ENCODE assay signal across 28 cellular contexts in genomic region chr4:11263208-11263607, GRCh38.
"Had no signal": no experiment of that assay in that cellular context is flagged by ENCODE, and none has a peak within 500 bp of the region (broad histone marks: within the 10 kb centered on the region; RNA-seq: fewer than 3 reads in every experiment).

No MANE protein-coding gene starts in this region.

- H3K4me2 ChIP-seq: hepatocyte, neural progenitor cell had no signal

- H3K4me1 Mint-ChIP-seq: activated T-helper 17 cell treated with anti-CD3 and anti-CD28 coated beads, Interleukin-2, amount 50 U/mL, for 72 hours; central memory CD8-positive, alpha-beta T cell; stimulated activated naive B cell treated with anti-CD40 and anti-IgM and Interleukin-4, amounts not matched to agents 10 μg/mL and 1 μg/mL and 100 μg/mL, for 72 hours had no signal

- H3K27ac Mint-ChIP-seq: activated naive CD4-positive, alpha-beta T cell treated with anti-CD3 and anti-CD28 coated beads, Interleukin-2, amount 50 U/mL, for 72 hours; activated T-cell treated with anti-CD3 and anti-CD28 coated beads, Interleukin-2, amount 50 U/mL, for 24 hours; activated T-helper 17 cell treated with anti-CD3 and anti-CD28 coated beads, Interleukin-2, amount 50 U/mL, for 72 hours; naive thymus-derived CD8-positive, alpha-beta T cell; neural progenitor cell; progenitor cell of endocrine pancreas; stimulated activated naive B cell treated with anti-CD40 and anti-IgM and Interleukin-4, amounts not matched to agents 10 μg/mL and 1 μg/mL and 100 μg/mL, for 72 hours; type B pancreatic cell; WTC11 had no signal

- H3K36me3 Mint-ChIP-seq: type B pancreatic cell had no signal

- H3K4me3 ChIP-seq: ascending aorta, esophagus muscularis mucosa, hepatocyte, lower lobe of right lung, neural progenitor cell, testis had no signal

- H3K9me3 ChIP-seq: ascending aorta, esophagus muscularis mucosa, lower lobe of right lung, testis had no signal

- H3K79me2 ChIP-seq: hepatocyte had no signal

- H3K27me3 ChIP-seq: ascending aorta, esophagus muscularis mucosa, hepatocyte, neural progenitor cell, testis had no signal

- H3K4me3 Mint-ChIP-seq: activated T-cell treated with anti-CD3 and anti-CD28 coated beads, Interleukin-2, amount 50 U/mL, for 24 hours; activated T-helper 17 cell treated with anti-CD3 and anti-CD28 coated beads, Interleukin-2, amount 50 U/mL, for 72 hours; central memory CD8-positive, alpha-beta T cell; naive thymus-derived CD8-positive, alpha-beta T cell; neural progenitor cell; stimulated activated naive B cell treated with anti-CD40 and anti-IgM and Interleukin-4, amounts not matched to agents 10 μg/mL and 1 μg/mL and 100 μg/mL, for 72 hours; type B pancreatic cell; WTC11 had no signal

- H3K27me3 Mint-ChIP-seq: activated T-cell treated with anti-CD3 and anti-CD28 coated beads, Interleukin-2, amount 50 U/mL, for 24 hours; central memory CD8-positive, alpha-beta T cell; progenitor cell of endocrine pancreas; stimulated activated naive B cell treated with anti-CD40 and anti-IgM and Interleukin-4, amounts not matched to agents 10 μg/mL and 1 μg/mL and 100 μg/mL, for 72 hours; type B pancreatic cell had no signal

- DNase-seq: activated CD8-positive, alpha-beta memory T cell treated with anti-CD3 and anti-CD28 coated beads for 24 hours; activated CD8-positive, alpha-beta memory T cell treated with anti-CD3 and anti-CD28 coated beads, Interleukin-2, amount 50 U/mL, for 4 hours; activated T-cell treated with anti-CD3 and anti-CD28 coated beads, Interleukin-2, amount 50 U/mL, for 24 hours; effector memory CD4-positive, alpha-beta T cell; glutamatergic neuron; left colon; lower lobe of right lung; naive thymus-derived CD8-positive, alpha-beta T cell; retina; stimulated activated CD4-positive, alpha-beta T cell treated with anti-CD3 and anti-CD28 coated beads, Interleukin-2, amount 100 ng/mL, for 48 hours; stimulated activated CD8-positive, alpha-beta memory T cell treated with anti-CD3 and anti-CD28 coated beads, Interleukin-4, amount 100 ng/mL, for 48 hours; stimulated activated naive B cell treated with anti-CD40 and anti-IgM and Interleukin-4, amounts not matched to agents 10 μg/mL and 1 μg/mL and 100 μg/mL, for 72 hours; T-helper 9 cell; testis had no signal

- H2AFZ ChIP-seq: hepatocyte, neural progenitor cell had no signal

- H3K36me3 ChIP-seq: ascending aorta, esophagus muscularis mucosa, lower lobe of right lung, neural progenitor cell had no signal

- H3K9me3 Mint-ChIP-seq: type B pancreatic cell had no signal

- H3K27ac ChIP-seq: ascending aorta, esophagus muscularis mucosa, hepatocyte, lower lobe of right lung, neural progenitor cell, testis had no signal

- ATAC-seq: activated naive CD4-positive, alpha-beta T cell treated with anti-CD3 and anti-CD28 coated beads, Interleukin-2, amount 50 U/mL, for 72 hours; activated T-helper 17 cell treated with anti-CD3 and anti-CD28 coated beads, Interleukin-2, amount 50 U/mL, for 72 hours; left colon; lower lobe of right lung; naive thymus-derived CD8-positive, alpha-beta T cell; stimulated activated naive B cell treated with anti-CD40 and anti-IgM and Interleukin-4, amounts not matched to agents 10 μg/mL and 1 μg/mL and 100 μg/mL, for 72 hours; WTC11 had no signal

- H3K9ac ChIP-seq: neural progenitor cell had no signal

- H3K4me1 ChIP-seq: ascending aorta, esophagus muscularis mucosa, lower lobe of right lung, testis had no signal

- FAIRE-seq: colon, endothelial cell of umbilical vein, frontal cortex, islet of Langerhans had no signal
